In genomic region chr9:5779705-5780218, GRCh38 we compare ENCODE assay signal across 8 cellular contexts. TPM values are rescaled to one million over a fixed set of nuclear protein-coding genes. Genes with fewer than 3 reads are reported as not detected.
DNase-seq lines count a peak whose midpoint lies in the region; ATAC-seq, FAIRE-seq and TF ChIP-seq lines count a peak whose summit lies in the region.
"Not testable (repeated sequence)": the region's sequence is repeated elsewhere in the genome, so short reads cannot be mapped to it uniquely, and the experiment has no call there.

No MANE protein-coding gene starts in this region.

- not testable (repeated sequence) for H3K4me2 ChIP-seq in GM23338

- CTCF ChIA-PET in WTC11 (lab: Charles Lee) = interaction anchor here (0.6 kb wide), 1 partner anchor 871 kb away, joined by 4 read pairs; no protein-coding TSS in a partner anchor

- H3K9me2 ChIP-seq in GM23338 (ENCODE audit: insufficient read depth) = not testable (repeated sequence)

- H3K27ac ChIP-seq in C4-2B = 0 out of 2 replicates have a peak overlapping the region, but pooled peaks have one; percentile 3
- not testable (repeated sequence) for H3K27ac ChIP-seq in GM23338 (ENCODE audit: low read depth); colonic mucosa; heart left ventricle; kidney (ENCODE audit: low read depth in 2 of 2, low read length in 2 of 2)
- H3K27ac ChIP-seq in right lobe of liver = peak overlapping the region in 1 of 3 donors; percentile 15

- peaks cover 13% of the 10 kb centered on the region for H3K4me1 Mint-ChIP-seq in GM23338
- peaks cover 19% of the 10 kb centered on the region for H3K4me1 Mint-ChIP-seq in WTC11
- H3K4me1 Mint-ChIP-seq in progenitor cell of endocrine pancreas (ENCODE audit: low read depth) = not testable (repeated sequence)

- H3K4me1 ChIP-seq in GM23338 (ENCODE audit: insufficient read depth) (peaks cover 16% of the 10 kb centered on the region), heart left ventricle (peaks cover 0 to 14% (median 0%) of the 10 kb centered on the region in 12 donors), right lobe of liver (peaks cover 0 to 10% (median 0%) of the 10 kb centered on the region in 4 donors)
- H3K4me1 ChIP-seq in colonic mucosa; kidney (ENCODE audit: control insufficient read depth in 1 of 2, insufficient read depth in 1 of 2, low read depth in 1 of 2, low read length in 2 of 2): not testable (repeated sequence)

- H4K20me1 ChIP-seq in GM23338 (replicated peaks; ENCODE audit: insufficient read depth) = not testable (repeated sequence)

- not testable (repeated sequence) for H2AFZ ChIP-seq in GM23338

- not testable (repeated sequence) for H3K9ac ChIP-seq in colonic mucosa (ENCODE audit: low read depth in 2 of 2, low read length in 2 of 2); kidney (ENCODE audit: low read length in 2 of 2)

- H3K79me2 ChIP-seq in GM23338 (replicated peaks; ENCODE audit: insufficient read depth) = not testable (repeated sequence)

- intact Hi-C loops in colonic mucosa (cut with DNase I); heart left ventricle (cut with DNase I); kidney (cut with DNase I); right lobe of liver (cut with DNase I): not testable (repeated sequence)

- not testable (repeated sequence) for H3F3A ChIP-seq in GM23338 (replicated peaks; ENCODE audit: low read depth)

- H3K36me3 Mint-ChIP-seq in GM23338 (ENCODE audit: low read depth) (peaks cover 76% of the 10 kb centered on the region), WTC11 (peaks cover 76% of the 10 kb centered on the region), progenitor cell of endocrine pancreas (ENCODE audit: insufficient read depth) (peaks cover 69% of the 10 kb centered on the region)

- WGBS in heart left ventricle, 4 donors = 72 to 89% (median 80%) methylated on average over 2 to 4 of the region's 4 CpGs
- 100% methylated on average over 1 of the region's 4 CpGs for WGBS in right lobe of liver (ENCODE audit: insufficient coverage, low coverage, low lambda C conversion rate, missing lambda C conversion rate)

- peaks cover 63% of the 10 kb centered on the region for H3K9me3 Mint-ChIP-seq in GM23338
- H3K9me3 Mint-ChIP-seq in WTC11 = peaks cover 60% of the 10 kb centered on the region
- peaks cover 45% of the 10 kb centered on the region for H3K9me3 Mint-ChIP-seq in progenitor cell of endocrine pancreas (ENCODE audit: low read depth)

- POLR2A ChIA-PET in WTC11 (lab: Charles Lee) = not testable (repeated sequence)

- H3K27me3 Mint-ChIP-seq in GM23338 (ENCODE audit: insufficient read depth, low read depth, poor library complexity) = peaks cover 10% of the 10 kb centered on the region
- not testable (repeated sequence) for H3K27me3 Mint-ChIP-seq in WTC11 (ENCODE audit: low read depth); progenitor cell of endocrine pancreas

- TF ChIP-seq POLR2A in heart left ventricle (IDR thresholded peaks at IDR 0.05); right lobe of liver (IDR thresholded peaks at IDR 0.05): not testable (repeated sequence)

- DNase-seq in GM23338 (ENCODE audit: low spot score) = peak; percentile 23
- peak; percentile 13 for DNase-seq in WTC11 (ENCODE audit: low spot score)
- peak; percentile 31 for DNase-seq in colonic mucosa
- DNase-seq in heart left ventricle = peak in 2 of 5 donors; percentile 25 to 44
- peak; percentile 64 for DNase-seq in kidney
- DNase-seq in right lobe of liver = peak; percentile 32 to 87 (median 53)
- DNase-seq in progenitor cell of endocrine pancreas (ENCODE audit: low spot score, unreplicated experiment) = not testable (repeated sequence)

- not testable (repeated sequence) for H3K4me3 ChIP-seq in GM23338; colonic mucosa; heart left ventricle; kidney (ENCODE audit: low read length in 2 of 2); right lobe of liver

- not testable (repeated sequence) for TF ChIP-seq CTCF in C4-2B (conservative IDR thresholded peaks at IDR 0.05); GM23338 (conservative IDR thresholded peaks at IDR 0.05; ENCODE audit: low read depth in 2 of 2); WTC11 (IDR thresholded peaks at IDR 0.05); colonic mucosa (IDR thresholded peaks at IDR 0.05); heart left ventricle (IDR thresholded peaks at IDR 0.05); kidney (IDR thresholded peaks at IDR 0.05; ENCODE audit: borderline replicate concordance, extremely low read depth, insufficient read depth); right lobe of liver (IDR thresholded peaks at IDR 0.05); progenitor cell of endocrine pancreas (IDR thresholded peaks at IDR 0.05; ENCODE audit: unreplicated experiment)

- ATAC-seq in GM23338 = not testable (repeated sequence)
- peak; percentile 51; the same call in 1 of the 2 replicates for ATAC-seq in WTC11
- ATAC-seq in heart left ventricle = peak in 3 of 4 donors; percentile 73 to 81 (median 80)
- peak in 2 of 4 donors; percentile 38 to 91 for ATAC-seq in right lobe of liver

- not testable (repeated sequence) for H3K27ac Mint-ChIP-seq in GM23338, WTC11
- peak overlapping the region; percentile 81 for H3K27ac Mint-ChIP-seq in progenitor cell of endocrine pancreas

- not testable (repeated sequence) for H3K9me3 ChIP-seq in colonic mucosa; kidney (ENCODE audit: control insufficient read depth in 1 of 2, low read length in 2 of 2); right lobe of liver
- H3K9me3 ChIP-seq in heart left ventricle = peaks cover 0 to 48% (median 12%) of the 10 kb centered on the region in 12 donors

- H3K36me3 ChIP-seq in GM23338 (ENCODE audit: insufficient read depth) (peaks cover 28% of the 10 kb centered on the region), heart left ventricle (peaks cover 0 to 74% (median 60%) of the 10 kb centered on the region in 9 donors), kidney (ENCODE audit: control insufficient read depth in 1 of 2, insufficient read depth in 2 of 2, low read length in 2 of 2) (peaks cover 10 to 27% of the 10 kb centered on the region in 2 donors), right lobe of liver (peaks cover 0 to 15% (median 5%) of the 10 kb centered on the region in 4 donors)
- not testable (repeated sequence) for H3K36me3 ChIP-seq in colonic mucosa

- H3K4me3 Mint-ChIP-seq in GM23338; WTC11; progenitor cell of endocrine pancreas (ENCODE audit: low read depth): not testable (repeated sequence)

- not testable (repeated sequence) for H3K27me3 ChIP-seq in GM23338 (ENCODE audit: insufficient read depth); colonic mucosa; heart left ventricle; right lobe of liver

- not testable (repeated sequence) for FAIRE-seq in kidney (lab: Jason Lieb, UNC)

RNA-seq across cellular contexts. Expression of gene ERMP1, which starts 53.2 kb away (rescaled TPM):
- total RNA-seq in GM23338 (2014; rRNA removed; shearing (Covaris generic)) = 18.4 and 23.4 TPM in 2 replicates
- 5.0 and 5.3 TPM in 2 replicates for polyA plus RNA-seq in GM23338 (2016; fragmentation: Nextera tagmentation; extraction: Ambion mirVana)
- 25.4 to 28.8 TPM (median 28.8 TPM) in 3 replicates for total RNA-seq in WTC11 (2021)
- total RNA-seq in colonic mucosa = 10 to 100 TPM; 47.3 to 50.8 TPM
- total RNA-seq in heart left ventricle = 10 to 100 TPM; 10.9 to 28.7 (median 21.9) TPM
- polyA plus RNA-seq in heart left ventricle = 1 to 10 TPM; 5.8 to 8.9 TPM
- 89.6 TPM for total RNA-seq in kidney
- polyA plus RNA-seq in kidney (ENCODE audit: insufficient read depth, low read depth, low replicate concordance) = 34.4 TPM
- total RNA-seq in right lobe of liver = 10 to 100 TPM in 3 of 6 experiments, 1 to 10 TPM in 3; 7.9 to 13.9 (median 10.2) TPM
- 20.3 and 21.2 TPM in 2 replicates for total RNA-seq in progenitor cell of endocrine pancreas
